Comparison of ENCODE assay signal across 17 cellular contexts in genomic region chr7:12864470-12865046, GRCh38.
DNase-seq lines count a peak whose midpoint lies in the region; ATAC-seq, FAIRE-seq and TF ChIP-seq lines count a peak whose summit lies in the region.
"Had no signal": no experiment of that assay in that cellular context is flagged by ENCODE, and none has a peak within 500 bp of the region (broad histone marks: within the 10 kb centered on the region; RNA-seq: fewer than 3 reads in every experiment).

No MANE protein-coding gene starts in this region.

- no peak overlapping the region for H3K4me3 ChIP-seq in HepG2 (replicated peaks in 1 of 3; ENCODE audit: insufficient read depth in 1 of 3, low read depth in 2 of 3, low read length in 3 of 3)
- H3K4me3 ChIP-seq in aorta (ENCODE audit: low read length in 2 of 2): no peak overlapping the region
- H3K4me3 ChIP-seq in endodermal cell (ENCODE audit: low read length): no peak overlapping the region

- intact Hi-C loops in HepG2 (cut with micrococcal nuclease; ENCODE audit: unreplicated experiment): no loop called here
- intact Hi-C loops in sciatic nerve (cut with DNase I): no loop called here
- intact Hi-C loops in aorta (cut with DNase I): no loop called here

- H3K4me1 Mint-ChIP-seq in stimulated activated naive CD8-positive, alpha-beta T cell treated with anti-CD3 and anti-CD28 coated beads, Interleukin-15, amount 100 ng/mL, for 72 hours: no peaks in the 10 kb centered on the region
- no peaks in the 10 kb centered on the region for H3K4me1 Mint-ChIP-seq in endodermal cell
- H3K4me1 Mint-ChIP-seq: B cell had no signal

- TF ChIP-seq CTCF in HepG2 (CRISPR knock-in tag; IDR thresholded peaks at IDR 0.05) (no peak), endodermal cell (conservative IDR thresholded peaks at IDR 0.05) (no peak)

- no peak for TF ChIP-seq RAD21 in HepG2 (CRISPR knock-in tag; IDR thresholded peaks at IDR 0.05)

- CTCF ChIA-PET in HepG2 (lab: Yijun Ruan, JAX; ENCODE audit: low intra/inter-chr PET ratio, low total read pairs): no interaction called here

- POLR2A ChIA-PET in HepG2 (lab: Yijun Ruan, JAX): no interaction called here

- no peaks in the 10 kb centered on the region for H3K79me2 ChIP-seq in HepG2 (ENCODE audit: insufficient read depth, low read length)

- H3K4me3 Mint-ChIP-seq in stimulated activated naive CD8-positive, alpha-beta T cell treated with anti-CD3 and anti-CD28 coated beads, Interleukin-15, amount 100 ng/mL, for 72 hours: no peak overlapping the region
- H3K4me3 Mint-ChIP-seq in endodermal cell: no peak overlapping the region
- H3K4me3 Mint-ChIP-seq: B cell; CD4-positive, alpha-beta T cell had no signal

- no peaks in the 10 kb centered on the region for H3K9me3 Mint-ChIP-seq in stimulated activated naive CD8-positive, alpha-beta T cell treated with anti-CD3 and anti-CD28 coated beads, Interleukin-15, amount 100 ng/mL, for 72 hours
- H3K9me3 Mint-ChIP-seq in endodermal cell: no peaks in the 10 kb centered on the region
- H3K9me3 Mint-ChIP-seq: CD4-positive, alpha-beta T cell had no signal

- H2AFZ ChIP-seq in HepG2 (ENCODE audit: low read length): no peak overlapping the region

- H3K36me3 Mint-ChIP-seq in endodermal cell (ENCODE audit: low read depth): no peaks in the 10 kb centered on the region

- no peak for TF ChIP-seq POLR2A in HepG2 (IDR thresholded peaks at IDR 0.05; ENCODE audit: insufficient read depth in 1 of 2, low read depth in 2 of 2, low read length in 2 of 2)

- H3K4me1 ChIP-seq in HepG2 (ENCODE audit: insufficient read depth, low read length): no peaks in the 10 kb centered on the region
- H3K4me1 ChIP-seq in aorta (ENCODE audit: control insufficient read depth in 1 of 2, insufficient read depth in 2 of 2, low read length in 2 of 2): no peaks in the 10 kb centered on the region
- H3K4me1 ChIP-seq in endodermal cell (ENCODE audit: control insufficient read depth, insufficient read depth, low read length): no peaks in the 10 kb centered on the region

- FAIRE-seq in HepG2 (lab: Jason Lieb, UNC): no peak
- FAIRE-seq: A204.1, GM12891, H54 had no signal

- H3K27ac Mint-ChIP-seq in stimulated activated naive CD8-positive, alpha-beta T cell treated with anti-CD3 and anti-CD28 coated beads, Interleukin-15, amount 100 ng/mL, for 72 hours: no peak overlapping the region
- H3K27ac Mint-ChIP-seq in endodermal cell: no peak overlapping the region
- H3K27ac Mint-ChIP-seq: B cell; CD4-positive, alpha-beta T cell had no signal

- H3K27ac ChIP-seq in HepG2 (ENCODE audit: extremely low read length, insufficient read depth, low read length): no peak overlapping the region
- H3K27ac ChIP-seq in aorta (ENCODE audit: low read depth in 1 of 2, low read length in 2 of 2): no peak overlapping the region
- H3K27ac ChIP-seq in endodermal cell (ENCODE audit: low read depth, low read length): no peak overlapping the region

- in situ Hi-C loops in HepG2 (cut with HindIII; ENCODE audit: extremely low pct_ligation_motif_present, low pct_unique_long_range_greater_than_20kb): no loop called here

- H3K9me3 ChIP-seq in HepG2 (ENCODE audit: low read length): no peaks in the 10 kb centered on the region
- H3K9me3 ChIP-seq in aorta (ENCODE audit: control insufficient read depth, low read length): no peaks in the 10 kb centered on the region
- H3K9me3 ChIP-seq in endodermal cell (ENCODE audit: control insufficient read depth, low read length): no peaks in the 10 kb centered on the region

- no TSS peak for BruUV-seq in HepG2 (replicated peaks; lab: Mats Ljungman, UMichigan)

- H3K4me2 ChIP-seq in HepG2 (ENCODE audit: low read depth, low read length): peak overlapping the region; percentile 2; the same call in 1 of the 2 replicates

- peaks cover 8% of the 10 kb centered on the region for H3K27me3 Mint-ChIP-seq in stimulated activated naive CD8-positive, alpha-beta T cell treated with anti-CD3 and anti-CD28 coated beads, Interleukin-15, amount 100 ng/mL, for 72 hours
- no peaks in the 10 kb centered on the region for H3K27me3 Mint-ChIP-seq in endodermal cell (ENCODE audit: insufficient read depth)
- H3K27me3 Mint-ChIP-seq: CD4-positive, alpha-beta T cell had no signal

- TF ChIP-seq EP300 in HepG2 (IDR thresholded peaks at IDR 0.05; ENCODE audit: low read depth in 2 of 2, low read length in 2 of 2) (no peak), HepG2 (CRISPR knock-in tag; IDR thresholded peaks at IDR 0.05; ENCODE audit: borderline replicate concordance) (no peak)

- no peak overlapping the region for H3K9ac ChIP-seq in HepG2 (ENCODE audit: insufficient read depth, low read depth, low read length)
- H3K9ac ChIP-seq in endodermal cell (ENCODE audit: extremely low read depth, low read length, poor library complexity, severe bottlenecking): no peak overlapping the region

- H4K20me1 ChIP-seq in HepG2 (ENCODE audit: insufficient read depth, low read length): no peaks in the 10 kb centered on the region

- no peaks in the 10 kb centered on the region for H3K36me3 ChIP-seq in HepG2 (replicated peaks in 1 of 2; ENCODE audit: control insufficient read depth in 1 of 2, insufficient read depth in 2 of 2, low read length in 2 of 2)
- H3K36me3 ChIP-seq in aorta (ENCODE audit: control insufficient read depth in 1 of 2, insufficient read depth in 2 of 2, low read length in 1 of 2): no peaks in the 10 kb centered on the region
- H3K36me3 ChIP-seq in endodermal cell (ENCODE audit: control insufficient read depth, insufficient read depth, low read length): no peaks in the 10 kb centered on the region

- 50% methylated on average over 7 of the region's 11 CpGs for WGBS in HepG2 (ENCODE audit: low lambda C conversion rate)
- WGBS in aorta, 2 donors: 86 to 96% methylated on average over 11 of the region's 11 CpGs
- WGBS in endodermal cell (ENCODE audit: insufficient coverage in 1 of 2, insufficient read length in 1 of 2), 2 experiments: 90% methylated on average over 4 to 11 of the region's 11 CpGs

- H3K27me3 ChIP-seq in HepG2 (ENCODE audit: control insufficient read depth in 1 of 2, insufficient read depth in 2 of 2, low read length in 2 of 2): no peaks in the 10 kb centered on the region
- H3K27me3 ChIP-seq in aorta (ENCODE audit: control insufficient read depth in 1 of 2, insufficient read depth in 2 of 2, low read length in 1 of 2): no peaks in the 10 kb centered on the region
- H3K27me3 ChIP-seq in endodermal cell (ENCODE audit: control insufficient read depth, insufficient read depth, low read length, poor library complexity, severe bottlenecking): no peaks in the 10 kb centered on the region

- DNase-seq in stimulated activated naive CD8-positive, alpha-beta T cell treated with anti-CD3 and anti-CD28 coated beads, Interleukin-15, amount 100 ng/mL, for 72 hours: no peak
- no peak for DNase-seq in stimulated activated naive CD8-positive, alpha-beta T cell treated with anti-CD3 and anti-CD28 coated beads, Interleukin-15, Interleukin-2, amounts not matched to agents 100 U/mL and 50 U/mL, for 24 hours
- DNase-seq in HepG2 (ENCODE audit: low spot score) (no peak), sciatic nerve (ENCODE audit: low spot score) (no peak), aorta (no peak), NCI-H82 treated with DMSO at 0.1 percent for 48 hours (lab: John Stamatoyannopoulos, UW; ENCODE audit: unreplicated experiment) (no peak), endodermal cell (no peak)
- DNase-seq: C1 segment of cervical spinal cord; Calu3; CD4-positive, alpha-beta T cell; DMS 273 treated with DMSO at 0.1 percent for 48 hours had no signal

- ATAC-seq in stimulated activated naive CD8-positive, alpha-beta T cell treated with anti-CD3 and anti-CD28 coated beads, Interleukin-15, amount 100 ng/mL, for 72 hours: peak; percentile 69
- ATAC-seq in stimulated activated naive CD8-positive, alpha-beta T cell treated with anti-CD3 and anti-CD28 coated beads, Interleukin-15, Interleukin-2, amounts not matched to agents 100 U/mL and 50 U/mL, for 24 hours: no peak
- ATAC-seq in HepG2: no peak; the same call in 2 of the 3 replicates
- ATAC-seq in sciatic nerve: peak; percentile 43
- ATAC-seq in aorta (ENCODE audit: low FRiP score): peak; percentile 17
- no peak for ATAC-seq in HG02588 (IDR thresholded peaks at IDR 0.05; ENCODE audit: unreplicated experiment)
- ATAC-seq: HCT116 had no signal

TF ChIP-seq in HepG2, 621 proteins besides CTCF, POLR2A, EP300 and RAD21 (continues in another document):
- TF ChIP-seq NR0B2 (CRISPR knock-in tag; IDR thresholded peaks at IDR 0.05) (no peak), ZNF570 (CRISPR knock-in tag; IDR thresholded peaks at IDR 0.05; ENCODE audit: borderline replicate concordance) (no peak), ETV5 (CRISPR knock-in tag; IDR thresholded peaks at IDR 0.05; ENCODE audit: borderline replicate concordance) (no peak), GTF3A (CRISPR knock-in tag; conservative IDR thresholded peaks at IDR 0.05) (no peak), GPBP1L1 (CRISPR knock-in tag; IDR thresholded peaks at IDR 0.05) (no peak), ZMAT5 (CRISPR knock-in tag; IDR thresholded peaks at IDR 0.05; ENCODE audit: borderline replicate concordance, low read depth) (no peak), ISX (CRISPR knock-in tag; conservative IDR thresholded peaks at IDR 0.05) (no peak), PRPF4 (IDR thresholded peaks at IDR 0.05; ENCODE audit: low read depth, low read length, poor library complexity, severe bottlenecking) (no peak), RARG (CRISPR knock-in tag; IDR thresholded peaks at IDR 0.05; ENCODE audit: low read depth) (no peak), ZNF292 (CRISPR knock-in tag; IDR thresholded peaks at IDR 0.05; ENCODE audit: borderline replicate concordance, low read depth) (no peak)

Comparison
In these comparisons a context has a peak if more than half of its experiments do, and no peak if none do; other contexts are left out.
1. ATAC-seq: peak in stimulated activated naive CD8-positive, alpha-beta T cell treated with anti-CD3 and anti-CD28 coated beads, Interleukin-15, amount 100 ng/mL, for 72 hours (single experiment), sciatic nerve (single experiment) and aorta (single experiment); none in stimulated activated naive CD8-positive, alpha-beta T cell treated with anti-CD3 and anti-CD28 coated beads, Interleukin-15, Interleukin-2, amounts not matched to agents 100 U/mL and 50 U/mL, for 24 hours (single experiment), HepG2 (single experiment) and HG02588 (single experiment).